In genomic region chr5:107370569-107370968, GRCh38 we compare ENCODE assay signal across 19 cellular contexts.
A peak's percentile ranks its signal among the peaks of the same experiment; 100 is the strongest.
DNase-seq lines count a peak whose midpoint lies in the region; ATAC-seq and TF ChIP-seq lines count a peak whose summit lies in the region.
"Had no signal": no experiment of that assay in that cellular context is flagged by ENCODE, and none has a peak within 500 bp of the region (broad histone marks: within the 10 kb centered on the region; RNA-seq: fewer than 3 reads in every experiment).

No MANE protein-coding gene starts in this region.

- H3K79me2 ChIP-seq in GM23338 (replicated peaks; ENCODE audit: insufficient read depth), result no peaks in the 10 kb centered on the region

- H3K9me2 ChIP-seq in GM23338 (ENCODE audit: insufficient read depth), result no peaks in the 10 kb centered on the region

- intact Hi-C loops in left cardiac atrium (cut with DNase I) (no loop called here), right cardiac atrium (cut with DNase I) (no loop called here)

- no peaks in the 10 kb centered on the region for H4K20me1 ChIP-seq in GM23338 (replicated peaks; ENCODE audit: insufficient read depth)
- H4K20me1 ChIP-seq: BLaER1 treated with 17β-estradiol and CSF1 and Interleukin-3, amounts not matched to agents 10 nM and 100 nM had no signal

- H3K4me1 ChIP-seq in right atrium auricular region (no peaks in the 10 kb centered on the region), right cardiac atrium (ENCODE audit: control insufficient read depth, insufficient read depth, low read length) (no peaks in the 10 kb centered on the region), GM23338 (ENCODE audit: insufficient read depth) (peaks cover 33% of the 10 kb centered on the region)

- H3K4me1 Mint-ChIP-seq in GM23338, result peaks cover 37% of the 10 kb centered on the region

- TF ChIP-seq CTCF in right atrium auricular region (IDR thresholded peaks at IDR 0.05) (no peak), GM23338 (conservative IDR thresholded peaks at IDR 0.05; ENCODE audit: low read depth in 2 of 2) (no peak)

- H3K27ac Mint-ChIP-seq in GM23338, result no peak overlapping the region
- H3K27ac Mint-ChIP-seq: CD8-positive, alpha-beta T cell had no signal

- no peaks in the 10 kb centered on the region for H3K9me3 Mint-ChIP-seq in GM23338
- H3K9me3 Mint-ChIP-seq: CD8-positive, alpha-beta T cell had no signal

- 62% methylated on average over 5 of the region's 5 CpGs for WGBS in right cardiac atrium

- no peak overlapping the region for H3K4me3 Mint-ChIP-seq in GM23338
- H3K4me3 Mint-ChIP-seq: CD8-positive, alpha-beta T cell had no signal

- no peak overlapping the region for H2AFZ ChIP-seq in GM23338

- H3K4me2 ChIP-seq in GM23338, result no peak overlapping the region
- H3K4me2 ChIP-seq: A549; BLaER1 treated with 17β-estradiol and CSF1 and Interleukin-3, amounts not matched to agents 10 nM and 100 nM had no signal

- DNase-seq in left cardiac atrium (peak; percentile 32), right atrium auricular region (ENCODE audit: low spot score) (no peak), cerebellar cortex (ENCODE audit: low spot score) (peak; percentile 51), right cardiac atrium (peak in 2 of 3 donors; percentile 24 to 30), NCI-H187 (lab: John Stamatoyannopoulos, UW) (no peak), globus pallidus (ENCODE audit: low spot score) (no peak), GM23338 (ENCODE audit: low spot score) (no peak)
- no peak for DNase-seq in stimulated activated CD4-positive, alpha-beta T cell treated with anti-CD3 and anti-CD28 coated beads, Interleukin-4, amount 100 ng/mL, for 4 hours
- DNase-seq: Calu3; CD8-positive, alpha-beta T cell; GOT3; NCI-H1105 treated with DMSO at 0.1 percent for 48 hours; NCI-H1694; NK-92 treated with Interleukin-12 subunit alpha and Interleukin-12 subunit beta, amount 100 ng/mL, for 24 hours; OCI-M1 had no signal

- no peaks in the 10 kb centered on the region for H3F3A ChIP-seq in GM23338 (replicated peaks; ENCODE audit: low read depth)

- H3K27me3 ChIP-seq in right atrium auricular region, result no peaks in the 10 kb centered on the region
- H3K27me3 ChIP-seq in right cardiac atrium (ENCODE audit: control insufficient read depth, insufficient read depth), result no peaks in the 10 kb centered on the region
- no peaks in the 10 kb centered on the region for H3K27me3 ChIP-seq in GM23338 (ENCODE audit: insufficient read depth)
- H3K27me3 ChIP-seq: BLaER1 treated with 17β-estradiol and CSF1 and Interleukin-3, amounts not matched to agents 10 nM and 100 nM had no signal

- no peaks in the 10 kb centered on the region for H3K36me3 Mint-ChIP-seq in GM23338 (ENCODE audit: low read depth)
- H3K36me3 Mint-ChIP-seq: CD8-positive, alpha-beta T cell had no signal

- peak; percentile 44 to 73 for ATAC-seq in left cardiac atrium
- peak; percentile 68 to 77 for ATAC-seq in right cardiac atrium
- no peak for ATAC-seq in GM23338
- ATAC-seq: CD8-positive, alpha-beta T cell; GM12878; HCT116 had no signal

- no peaks in the 10 kb centered on the region for H3K9me3 ChIP-seq in right atrium auricular region
- H3K9me3 ChIP-seq in right cardiac atrium (ENCODE audit: control insufficient read depth, low read length), result no peaks in the 10 kb centered on the region
- H3K9me3 ChIP-seq: A549; BLaER1 treated with 17β-estradiol and CSF1 and Interleukin-3, amounts not matched to agents 10 nM and 100 nM had no signal

- H3K27me3 Mint-ChIP-seq in GM23338 (ENCODE audit: insufficient read depth, low read depth, poor library complexity), result peaks cover 2% of the 10 kb centered on the region

- H3K4me3 ChIP-seq in right atrium auricular region (no peak overlapping the region), right cardiac atrium (ENCODE audit: low read length) (no peak overlapping the region), GM23338 (no peak overlapping the region)
- H3K4me3 ChIP-seq: A549; BLaER1 treated with 17β-estradiol and CSF1 and Interleukin-3, amounts not matched to agents 10 nM and 100 nM; GM12878 had no signal

- H3K27ac ChIP-seq in right atrium auricular region, result no peak overlapping the region
- H3K27ac ChIP-seq in right cardiac atrium (ENCODE audit: low read length), result no peak overlapping the region
- H3K27ac ChIP-seq in GM23338 (ENCODE audit: low read depth), result no peak overlapping the region
- H3K27ac ChIP-seq: BLaER1 treated with 17β-estradiol and CSF1 and Interleukin-3, amounts not matched to agents 10 nM and 100 nM had no signal

- H3K36me3 ChIP-seq in right atrium auricular region (no peaks in the 10 kb centered on the region), GM23338 (ENCODE audit: insufficient read depth) (no peaks in the 10 kb centered on the region)
- H3K36me3 ChIP-seq: BLaER1 treated with 17β-estradiol and CSF1 and Interleukin-3, amounts not matched to agents 10 nM and 100 nM had no signal

TF ChIP-seq in GM23338, 12 proteins besides CTCF, POLR2A, EP300 and RAD21:
- TF ChIP-seq POLR2AphosphoS5 (IDR thresholded peaks at IDR 0.05; ENCODE audit: low read depth), result no peak

Comparison
In these comparisons a context has a peak if more than half of its experiments do, and no peak if none do; other contexts are left out.
1. DNase-seq: peak in left cardiac atrium (single experiment), cerebellar cortex (single experiment) and right cardiac atrium (2 of 3); none in right atrium auricular region (single experiment), stimulated activated CD4-positive, alpha-beta T cell treated with anti-CD3 and anti-CD28 coated beads, Interleukin-4, amount 100 ng/mL, for 4 hours (0 of 2), NCI-H187 (0 of 2), globus pallidus (single experiment) and GM23338 (single experiment).